In genomic region chr20:51528263-51529026, GRCh38 we compare ENCODE assay signal across 12 cellular contexts.
A peak's percentile ranks its signal among the peaks of the same experiment; 100 is the strongest.
DNase-seq lines count a peak whose midpoint lies in the region; ATAC-seq and FAIRE-seq lines count a peak whose summit lies in the region.
"Had no signal": no experiment of that assay in that cellular context is flagged by ENCODE, and none has a peak within 500 bp of the region (broad histone marks: within the 10 kb centered on the region; RNA-seq: fewer than 3 reads in every experiment).

No MANE protein-coding gene starts in this region.

- ATAC-seq in activated CD4-positive, CD25-positive, alpha-beta regulatory T cell treated with anti-CD3 and anti-CD28 coated beads, Interleukin-2, amount 50 U/mL, for 24 hours = peak; percentile 29 to 37
- ATAC-seq in GM21423 (IDR thresholded peaks at IDR 0.05; ENCODE audit: unreplicated experiment) (no peak), HG03342 (IDR thresholded peaks at IDR 0.05; ENCODE audit: unreplicated experiment) (no peak)

- FAIRE-seq in GM18507 (lab: Jason Lieb, UNC) = peak; percentile 60

- no peak for DNase-seq in GM18507 (ENCODE audit: extremely low spot score, insufficient read length, low read depth)
- DNase-seq in central memory CD4-positive, alpha-beta T cell = peak; percentile 54
- peak in 2 of 3 experiments; percentile 65 to 66 for DNase-seq in stimulated activated CD4-positive, alpha-beta T cell treated with anti-CD3 and anti-CD28 coated beads, TNF-alpha, amount 100 ng/mL, for 24 hours (ENCODE audit: low read depth in 3 of 3)
- no peak for DNase-seq in kidney tubule cell (ENCODE audit: low spot score)
- DNase-seq in NCI-H1105 treated with DMSO at 0.1 percent for 48 hours (lab: John Stamatoyannopoulos, UW) = no peak
- DNase-seq: GF-D8, H9, ovary, tibial artery had no signal

Comparison
In these comparisons a context has a peak if more than half of its experiments do, and no peak if none do; other contexts are left out.
1. DNase-seq: peak in central memory CD4-positive, alpha-beta T cell (single experiment) and stimulated activated CD4-positive, alpha-beta T cell treated with anti-CD3 and anti-CD28 coated beads, TNF-alpha, amount 100 ng/mL, for 24 hours (2 of 3); none in GM18507 (single experiment), kidney tubule cell (single experiment) and NCI-H1105 treated with DMSO at 0.1 percent for 48 hours (single experiment).
2. ATAC-seq: peak in activated CD4-positive, CD25-positive, alpha-beta regulatory T cell treated with anti-CD3 and anti-CD28 coated beads, Interleukin-2, amount 50 U/mL, for 24 hours (2 of 2); none in GM21423 (single experiment) and HG03342 (single experiment).